20 cellular contexts compared by ENCODE assay signal in genomic region chr17:14730821-14731220, GRCh38.
DNase-seq lines count a peak whose midpoint lies in the region; ATAC-seq and TF ChIP-seq lines count a peak whose summit lies in the region.
"Had no signal": no experiment of that assay in that cellular context is flagged by ENCODE, and none has a peak within 500 bp of the region (broad histone marks: within the 10 kb centered on the region; RNA-seq: fewer than 3 reads in every experiment).

No MANE protein-coding gene starts in this region.

- DNase-seq in MCF 10A (ENCODE audit: unreplicated experiment), result peak; percentile 30
- DNase-seq in breast epithelium (ENCODE audit: low spot score in 2 of 2), result no peak
- DNase-seq in RPMI7951 (ENCODE audit: low read depth), result peak; percentile 39
- no peak for DNase-seq in smooth muscle cell (lab: John Stamatoyannopoulos, UW; ENCODE audit: unreplicated experiment)
- no peak for DNase-seq in ACHN
- DNase-seq: Calu3; CD8-positive, alpha-beta T cell; DMS53; DND-41; GDM1; HCEC 1CT had no signal

- H3F3A ChIP-seq in smooth muscle cell (ENCODE audit: low read depth), result no peaks in the 10 kb centered on the region

- H3K27ac ChIP-seq in breast epithelium (no peak overlapping the region), mesodermal cell (ENCODE audit: low read depth, low read length, severe bottlenecking) (peak overlapping the region; percentile 10), smooth muscle cell (ENCODE audit: low read depth) (no peak overlapping the region)
- H3K27ac ChIP-seq: 22Rv1; BLaER1 treated with 17β-estradiol and CSF1 and Interleukin-3, amounts not matched to agents 10 nM and 100 nM had no signal

- H3K4me1 ChIP-seq in breast epithelium, result no peaks in the 10 kb centered on the region
- peaks cover 5% of the 10 kb centered on the region for H3K4me1 ChIP-seq in mesodermal cell (ENCODE audit: control insufficient read depth, insufficient read depth, low read length, poor library complexity, severe bottlenecking)
- no peaks in the 10 kb centered on the region for H3K4me1 ChIP-seq in smooth muscle cell (ENCODE audit: low read depth)

- no peaks in the 10 kb centered on the region for H3K36me3 ChIP-seq in breast epithelium
- no peaks in the 10 kb centered on the region for H3K36me3 ChIP-seq in mesodermal cell (ENCODE audit: control insufficient read depth, insufficient read depth, low read length)
- H3K36me3 ChIP-seq in smooth muscle cell (ENCODE audit: low read depth), result no peaks in the 10 kb centered on the region
- H3K36me3 ChIP-seq: BLaER1 treated with 17β-estradiol and CSF1 and Interleukin-3, amounts not matched to agents 10 nM and 100 nM had no signal

- in situ Hi-C loops in ACHN (cut with HindIII; ENCODE audit: low pct_ligation_motif_present, low pct_unique_long_range_greater_than_20kb, low sequenced_read_pairs), result no loop called here

- H3K27me3 ChIP-seq in breast epithelium (no peaks in the 10 kb centered on the region), smooth muscle cell (ENCODE audit: low read depth) (no peaks in the 10 kb centered on the region)
- H3K27me3 ChIP-seq: BLaER1 treated with 17β-estradiol and CSF1 and Interleukin-3, amounts not matched to agents 10 nM and 100 nM had no signal

- ATAC-seq in HG03460 (IDR thresholded peaks at IDR 0.05; ENCODE audit: unreplicated experiment) (no peak), HG03378 (IDR thresholded peaks at IDR 0.05; ENCODE audit: unreplicated experiment) (no peak)
- ATAC-seq: CD8-positive, alpha-beta T cell; GM23338; HepG2 had no signal

- no peak overlapping the region for H3K9ac ChIP-seq in smooth muscle cell (ENCODE audit: low read depth)
- H3K9ac ChIP-seq: BLaER1 treated with 17β-estradiol and CSF1 and Interleukin-3, amounts not matched to agents 10 nM and 100 nM had no signal

- peak overlapping the region; percentile 22 for H3K4me2 ChIP-seq in smooth muscle cell
- H3K4me2 ChIP-seq: BLaER1 treated with 17β-estradiol and CSF1 and Interleukin-3, amounts not matched to agents 10 nM and 100 nM; GM23338 had no signal

- TF ChIP-seq CTCF in MCF 10A (IDR thresholded peaks at IDR 0.05; ENCODE audit: unreplicated experiment) (no peak), breast epithelium (IDR thresholded peaks at IDR 0.05) (no peak), smooth muscle cell (IDR thresholded peaks at IDR 0.05; ENCODE audit: borderline replicate concordance, insufficient read depth, poor library complexity, severe bottlenecking) (no peak)

- no peak overlapping the region for H2AFZ ChIP-seq in smooth muscle cell (ENCODE audit: low read depth)
- H2AFZ ChIP-seq: GM23338 had no signal

- no peak overlapping the region for H3K4me3 Mint-ChIP-seq in MCF 10A (ENCODE audit: unreplicated experiment)
- H3K4me3 Mint-ChIP-seq: B cell; CD8-positive, alpha-beta T cell; GM23338; IgD-negative memory B cell had no signal

- no peaks in the 10 kb centered on the region for H3K9me3 Mint-ChIP-seq in MCF 10A (ENCODE audit: unreplicated experiment)
- H3K9me3 Mint-ChIP-seq: CD8-positive, alpha-beta T cell had no signal

- no peak overlapping the region for H3K27ac Mint-ChIP-seq in MCF 10A (ENCODE audit: low read depth, unreplicated experiment)
- H3K27ac Mint-ChIP-seq: B cell; CD8-positive, alpha-beta T cell; GM23338 had no signal

- no peak overlapping the region for H3K4me3 ChIP-seq in breast epithelium
- no peak overlapping the region for H3K4me3 ChIP-seq in mesodermal cell (ENCODE audit: extremely low read depth, insufficient read depth, low read length, poor library complexity, severe bottlenecking)
- no peak overlapping the region for H3K4me3 ChIP-seq in smooth muscle cell
- H3K4me3 ChIP-seq: BLaER1 treated with 17β-estradiol and CSF1 and Interleukin-3, amounts not matched to agents 10 nM and 100 nM; GM23338 had no signal

- POLR2A ChIA-PET in MCF 10A (lab: Yijun Ruan, JAX), result no interaction called here

- peaks cover 9% of the 10 kb centered on the region for H3K4me1 Mint-ChIP-seq in MCF 10A (ENCODE audit: insufficient read depth, unreplicated experiment)
- H3K4me1 Mint-ChIP-seq: B cell, IgD-negative memory B cell had no signal

- BruUV-seq in MCF 10A (replicated peaks; lab: Mats Ljungman, UMichigan), result no TSS peak

- TF ChIP-seq POLR2A in breast epithelium (IDR thresholded peaks at IDR 0.05), result no peak

- H3K36me3 Mint-ChIP-seq in MCF 10A (ENCODE audit: insufficient read depth, unreplicated experiment), result no peaks in the 10 kb centered on the region
- H3K36me3 Mint-ChIP-seq: CD8-positive, alpha-beta T cell; IgD-negative memory B cell had no signal

- 92 to 100% methylated on average over 2 of the region's 2 CpGs for WGBS in mesodermal cell (ENCODE audit: insufficient coverage in 2 of 2), 2 experiments
- WGBS in smooth muscle cell (ENCODE audit: low lambda C conversion rate), result 90% methylated on average over 2 of the region's 2 CpGs

- intact Hi-C loops in MCF 10A (cut with micrococcal nuclease), result loop anchor here (10.0 kb wide), 1 partner anchor 194 kb away; no protein-coding TSS in a partner anchor
- intact Hi-C loops in breast epithelium (cut with DNase I; ENCODE audit: low total_unique reads), result no loop called here

- H3K79me2 ChIP-seq in smooth muscle cell (ENCODE audit: low read depth), result no peaks in the 10 kb centered on the region

- H4K20me1 ChIP-seq in smooth muscle cell (ENCODE audit: low read depth), result no peaks in the 10 kb centered on the region
- H4K20me1 ChIP-seq: BLaER1 treated with 17β-estradiol and CSF1 and Interleukin-3, amounts not matched to agents 10 nM and 100 nM had no signal

- CTCF ChIA-PET in MCF 10A (lab: Yijun Ruan, JAX), result interaction anchor here (0.6 to 2.1 kb wide), 2 partner anchors 196 to 360 kb away, joined by 3 to 7 read pairs; no protein-coding TSS in a partner anchor

- no peaks in the 10 kb centered on the region for H3K27me3 Mint-ChIP-seq in MCF 10A (ENCODE audit: insufficient read depth, unreplicated experiment)

- H3K9me3 ChIP-seq in breast epithelium (no peaks in the 10 kb centered on the region), mesodermal cell (ENCODE audit: control insufficient read depth, low read length) (no peaks in the 10 kb centered on the region), smooth muscle cell (replicated peaks; ENCODE audit: low read depth) (no peaks in the 10 kb centered on the region)

Comparison
In these comparisons a context has a peak if more than half of its experiments do, and no peak if none do; other contexts are left out.
1. DNase-seq: peak in MCF 10A (single experiment) and RPMI7951 (single experiment); none in breast epithelium (0 of 2), smooth muscle cell (single experiment) and ACHN (single experiment).